ENCODE assay signal across 7 cellular contexts in genomic region chr2:61671561-61672315, GRCh38.
DNase-seq lines count a peak whose midpoint lies in the region; ATAC-seq lines count a peak whose summit lies in the region.

No MANE protein-coding gene starts in this region.

- H3K36me3 Mint-ChIP-seq in activated naive CD8-positive, alpha-beta T cell treated with anti-CD3 and anti-CD28 coated beads, Interleukin-2, amount 50 U/mL, for 24 hours (ENCODE audit: low read depth) = peaks cover 15% of the 10 kb centered on the region

- peaks cover 20% of the 10 kb centered on the region for H3K4me1 Mint-ChIP-seq in activated naive CD8-positive, alpha-beta T cell treated with anti-CD3 and anti-CD28 coated beads, Interleukin-2, amount 50 U/mL, for 24 hours

- DNase-seq in HT-29 (ENCODE audit: low spot score) (peak; percentile 49), iris pigment epithelial cell (ENCODE audit: low read depth) (peak; percentile 48), NCI-H82 treated with DMSO at 0.1 percent for 48 hours (lab: John Stamatoyannopoulos, UW; ENCODE audit: unreplicated experiment) (no peak), occipital lobe (lab: John Stamatoyannopoulos, UW) (no peak)
- no peak for DNase-seq in activated naive CD8-positive, alpha-beta T cell treated with anti-CD3 and anti-CD28 coated beads, Interleukin-2, amount 50 U/mL, for 24 hours

- H3K36me3 ChIP-seq in stomach smooth muscle (ENCODE audit: control insufficient read depth in 2 of 2, insufficient read depth in 2 of 2, low read length in 2 of 2) = no peaks in the 10 kb centered on the region

- H3K27me3 ChIP-seq in stomach smooth muscle (ENCODE audit: control insufficient read depth in 1 of 2, insufficient read depth in 2 of 2, low read length in 2 of 2) = no peaks in the 10 kb centered on the region

- ATAC-seq in activated naive CD8-positive, alpha-beta T cell treated with anti-CD3 and anti-CD28 coated beads, Interleukin-2, amount 50 U/mL, for 24 hours = no peak
- ATAC-seq in HG03521 (IDR thresholded peaks at IDR 0.05; ENCODE audit: unreplicated experiment) = no peak

- peaks cover 24% of the 10 kb centered on the region for H3K9me3 Mint-ChIP-seq in activated naive CD8-positive, alpha-beta T cell treated with anti-CD3 and anti-CD28 coated beads, Interleukin-2, amount 50 U/mL, for 24 hours

- H3K27ac Mint-ChIP-seq in activated naive CD8-positive, alpha-beta T cell treated with anti-CD3 and anti-CD28 coated beads, Interleukin-2, amount 50 U/mL, for 24 hours = peak overlapping the region; percentile 61

- no peaks in the 10 kb centered on the region for H3K27me3 Mint-ChIP-seq in activated naive CD8-positive, alpha-beta T cell treated with anti-CD3 and anti-CD28 coated beads, Interleukin-2, amount 50 U/mL, for 24 hours

- peak overlapping the region; percentile 44 to 50 for H3K4me3 ChIP-seq in stomach smooth muscle (ENCODE audit: low read length in 2 of 2)

- peak overlapping the region; percentile 60 for H3K4me3 Mint-ChIP-seq in activated naive CD8-positive, alpha-beta T cell treated with anti-CD3 and anti-CD28 coated beads, Interleukin-2, amount 50 U/mL, for 24 hours

- H3K9me3 ChIP-seq in stomach smooth muscle (ENCODE audit: control insufficient read depth in 2 of 2, low read length in 2 of 2) = no peaks in the 10 kb centered on the region

- peak overlapping the region; percentile 37 to 58 for H3K9ac ChIP-seq in stomach smooth muscle (ENCODE audit: low read length in 2 of 2)

- H3K4me1 ChIP-seq in stomach smooth muscle (ENCODE audit: control insufficient read depth, insufficient read depth, low read length) = peaks cover 4% of the 10 kb centered on the region

- H3K27ac ChIP-seq in stomach smooth muscle (ENCODE audit: low read length) = peak overlapping the region; percentile 63

Comparison
In these comparisons a context has a peak if more than half of its experiments do, and no peak if none do; other contexts are left out.
1. DNase-seq: peak in HT-29 (single experiment) and iris pigment epithelial cell (single experiment); none in activated naive CD8-positive, alpha-beta T cell treated with anti-CD3 and anti-CD28 coated beads, Interleukin-2, amount 50 U/mL, for 24 hours (single experiment), NCI-H82 treated with DMSO at 0.1 percent for 48 hours (single experiment) and occipital lobe (single experiment).